ENCODE assay signal across 9 cellular contexts in the genomic region with DNA sequence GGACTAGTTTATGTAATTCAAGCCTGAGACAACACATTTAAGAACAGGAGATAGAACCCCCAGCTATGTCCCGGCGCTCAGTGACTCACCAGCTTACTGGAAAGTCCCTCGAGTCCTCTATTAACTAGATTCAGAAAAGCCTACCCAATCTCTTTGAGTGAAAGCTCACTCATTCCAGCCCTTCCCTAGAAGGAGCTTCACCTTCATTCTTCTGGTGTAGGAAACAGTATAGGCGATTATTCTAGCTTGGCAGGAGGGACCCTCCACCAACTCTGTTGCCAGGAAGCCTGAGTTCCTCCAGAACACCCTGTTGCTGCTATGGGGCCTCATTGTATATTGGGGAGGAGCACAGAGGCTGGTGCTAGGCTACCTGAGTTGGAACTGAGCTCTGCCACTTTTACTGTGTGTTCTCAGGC. TPM values are rescaled to one million over a fixed set of nuclear protein-coding genes. Genes with fewer than 3 reads are reported as not detected.
DNase-seq lines count a peak whose midpoint lies in the region; ATAC-seq and TF ChIP-seq lines count a peak whose summit lies in the region.
"Had no signal": no experiment of that assay in that cellular context is flagged by ENCODE, and none has a peak within 500 bp of the region (broad histone marks: within the 10 kb centered on the region; RNA-seq: fewer than 3 reads in every experiment).

No MANE protein-coding gene starts in this region.

- H3K27ac Mint-ChIP-seq in CD8-positive, alpha-beta T cell, result no peak overlapping the region

- CTCF ChIA-PET in CD8-positive, alpha-beta T cell (lab: Charles Lee), result interaction anchor here (0.7 kb wide), 1 partner anchor 99 kb away, joined by 3 read pairs; no protein-coding TSS in a partner anchor

- TF ChIP-seq CTCF in CD8-positive, alpha-beta T cell (IDR thresholded peaks at IDR 0.05), result no peak
- no peak for TF ChIP-seq CTCF in foreskin keratinocyte (conservative IDR thresholded peaks at IDR 0.05)

- no peak overlapping the region for H3K4me3 ChIP-seq in CD8-positive, alpha-beta T cell (ENCODE audit: low read depth, low read length)

- H3K4me3 Mint-ChIP-seq in CD8-positive, alpha-beta T cell, result no peak overlapping the region

- peak in 2 of 7 experiments; percentile 23 to 40 for DNase-seq in CD8-positive, alpha-beta T cell
- peak; percentile 12 for DNase-seq in activated CD4-positive, alpha-beta T cell treated with anti-CD3 and anti-CD28 coated beads, Interleukin-2, amount 50 U/mL, for 1 hour
- DNase-seq in foreskin keratinocyte (peak; percentile 77 to 88), pons (ENCODE audit: low spot score) (no peak), NCI-H128 (lab: John Stamatoyannopoulos, UW; ENCODE audit: unreplicated experiment) (no peak)
- peak; percentile 22 for DNase-seq in stimulated activated CD8-positive, alpha-beta memory T cell treated with anti-CD3 and anti-CD28 coated beads, Interleukin-4, amount 100 ng/mL, for 24 hours (ENCODE audit: low read depth)

- no peaks in the 10 kb centered on the region for H3K27me3 ChIP-seq in CD8-positive, alpha-beta T cell (ENCODE audit: insufficient read depth, low read length)
- H3K27me3 ChIP-seq in foreskin keratinocyte, result no peaks in the 10 kb centered on the region

- no peaks in the 10 kb centered on the region for H3K4me1 ChIP-seq in CD8-positive, alpha-beta T cell (ENCODE audit: insufficient read depth, low read length)
- H3K4me1 ChIP-seq in foreskin keratinocyte, result peaks cover 12% of the 10 kb centered on the region

- intact Hi-C loops in CD8-positive, alpha-beta T cell (cut with DNase I, micrococcal nuclease), result no loop called here

- H3K27me3 Mint-ChIP-seq in CD8-positive, alpha-beta T cell (ENCODE audit: low read depth), result no peaks in the 10 kb centered on the region

- no peaks in the 10 kb centered on the region for H3K9me3 Mint-ChIP-seq in CD8-positive, alpha-beta T cell

- POLR2A ChIA-PET in CD8-positive, alpha-beta T cell (lab: Charles Lee), result no interaction called here

- H3K36me3 ChIP-seq in CD8-positive, alpha-beta T cell (ENCODE audit: insufficient read depth, low read length), result no peaks in the 10 kb centered on the region

- no peaks in the 10 kb centered on the region for H3K4me1 Mint-ChIP-seq in CD8-positive, alpha-beta T cell (ENCODE audit: low read depth)

- no peak overlapping the region for H3K27ac ChIP-seq in CD8-positive, alpha-beta T cell (ENCODE audit: low read depth, low read length)
- peak overlapping the region; percentile 77 for H3K27ac ChIP-seq in foreskin keratinocyte
- H3K27ac ChIP-seq: HL-60 had no signal

- no peaks in the 10 kb centered on the region for H3K36me3 Mint-ChIP-seq in CD8-positive, alpha-beta T cell

- peak; percentile 58 for ATAC-seq in CD8-positive, alpha-beta T cell
- ATAC-seq in GM19397 (IDR thresholded peaks at IDR 0.05; ENCODE audit: unreplicated experiment), result peak; percentile 94
- ATAC-seq in HG03280 (IDR thresholded peaks at IDR 0.05; ENCODE audit: unreplicated experiment), result peak; percentile 81
- ATAC-seq in foreskin keratinocyte, result peak; percentile 98

- H3K9me3 ChIP-seq in CD8-positive, alpha-beta T cell (ENCODE audit: low read length), result no peaks in the 10 kb centered on the region

RNA-seq across cellular contexts. Expression of a gene that starts 57.2 kb away (rescaled TPM):
- 10 to 100 TPM; 54.0 to 57.9 TPM for total RNA-seq in CD8-positive, alpha-beta T cell
- 20.4 and 23.8 TPM in 2 replicates for total RNA-seq in foreskin keratinocyte
- 7.0 and 8.6 TPM in 2 replicates for polyA plus RNA-seq in foreskin keratinocyte

Comparison
In these comparisons a context has a peak if more than half of its experiments do, and no peak if none do; other contexts are left out.
1. DNase-seq: peak in activated CD4-positive, alpha-beta T cell treated with anti-CD3 and anti-CD28 coated beads, Interleukin-2, amount 50 U/mL, for 1 hour (single experiment), foreskin keratinocyte (2 of 2) and stimulated activated CD8-positive, alpha-beta memory T cell treated with anti-CD3 and anti-CD28 coated beads, Interleukin-4, amount 100 ng/mL, for 24 hours (single experiment); none in pons (single experiment) and NCI-H128 (single experiment).
2. Peak in every context shown above with its lines, with median percentiles within 50 percentile points of each other: ATAC-seq.